Comparison of ENCODE assay signal across 27 cellular contexts in the genomic region with DNA sequence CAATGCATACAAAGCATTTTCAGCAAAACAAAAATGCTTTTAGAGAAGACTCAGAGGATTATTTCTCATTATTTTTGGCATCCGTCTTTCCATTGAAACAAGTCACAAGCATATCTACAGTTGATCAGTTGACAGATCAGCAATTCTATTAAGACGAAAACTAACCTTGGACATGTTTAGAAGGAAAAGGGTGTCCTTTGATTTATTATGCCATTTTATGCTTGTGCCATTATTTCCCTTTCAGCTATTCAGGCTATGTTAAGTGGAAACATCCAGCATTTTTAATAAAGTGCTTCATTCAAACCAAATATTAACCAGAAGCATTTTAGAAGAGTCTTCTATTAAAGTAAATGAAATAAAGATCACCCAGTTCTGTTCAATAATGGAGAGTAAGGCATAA.
"Had no signal": no experiment of that assay in that cellular context is flagged by ENCODE, and none has a peak within 500 bp of the region (broad histone marks: within the 10 kb centered on the region; RNA-seq: fewer than 3 reads in every experiment).

No MANE protein-coding gene starts in this region.

- H3K9me3 ChIP-seq: stomach, suprapubic skin, testis, thoracic aorta, thyroid gland, tibial artery, tibial nerve, transverse colon, upper lobe of left lung, upper lobe of right lung, uterus, vagina had no signal

- DNase-seq: stimulated activated CD4-positive, alpha-beta T cell treated with anti-CD3 and anti-CD28 coated beads, Interleukin-2, amount 100 ng/mL, for 48 hours; stimulated activated CD4-positive, alpha-beta T cell treated with anti-CD3 and anti-CD28 coated beads, Interleukin-4, amount 100 ng/mL, for 1 hour; stimulated activated CD4-positive, alpha-beta T cell treated with anti-CD3 and anti-CD28 coated beads, Interleukin-4, amount 100 ng/mL, for 24 hours; stimulated activated CD4-positive, alpha-beta T cell treated with anti-CD3 and anti-CD28 coated beads, Interleukin-4, amount 100 ng/mL, for 4 hours; stimulated activated CD8-positive, alpha-beta memory T cell treated with anti-CD3 and anti-CD28 coated beads, Interleukin-4, amount 100 ng/mL, for 48 hours; stimulated activated naive B cell treated with anti-CD40 and anti-IgM and Interleukin-4, amounts not matched to agents 10 μg/mL and 1 μg/mL and 100 μg/mL, for 72 hours; stimulated activated naive CD4-positive, alpha-beta T cell; stimulated activated naive CD4-positive, alpha-beta T cell treated with Interleukin-2 at 50 U/mL for 16 hours; stimulated activated naive CD8-positive, alpha-beta T cell treated with anti-CD3 and anti-CD28 coated beads, Interleukin-15, amount 100 ng/mL, for 72 hours; stimulated activated naive CD8-positive, alpha-beta T cell treated with anti-CD3 and anti-CD28 coated beads, Interleukin-15, Interleukin-2, amounts not matched to agents 100 U/mL and 50 U/mL, for 24 hours; stomach; substantia nigra; testis; thyroid gland; tibial artery; transverse colon; trophoblast cell; upper lobe of left lung; upper lobe of right lung; uterus had no signal

- H3K27ac ChIP-seq: stomach, suprapubic skin, testis, thoracic aorta, thyroid gland, tibial artery, tibial nerve, transverse colon, upper lobe of left lung, upper lobe of right lung, uterus, vagina had no signal

- H3K27me3 ChIP-seq: stomach, suprapubic skin, testis, thyroid gland, tibial artery, tibial nerve, transverse colon, upper lobe of left lung, upper lobe of right lung, uterus, vagina had no signal

- FAIRE-seq: urothelium cell line had no signal

- H3K4me3 ChIP-seq: stomach, suprapubic skin, testis, thoracic aorta, thyroid gland, tibial artery, tibial nerve, transverse colon, upper lobe of left lung, upper lobe of right lung, uterus, vagina had no signal

- H3K4me1 ChIP-seq: stomach, suprapubic skin, testis, thyroid gland, tibial nerve, transverse colon, upper lobe of left lung, upper lobe of right lung, uterus, vagina had no signal

- ATAC-seq: stimulated activated effector memory CD8-positive, alpha-beta T cell treated with anti-CD3 and anti-CD28 coated beads, Interleukin-12 subunit alpha, Interleukin-12 subunit beta, amount 100 ng/mL, for 72 hours; stimulated activated memory B cell treated with anti-CD40 and anti-IgM and Interleukin-4, amounts not matched to agents 10 μg/mL and 1 μg/mL and 100 μg/mL, for 72 hours; stimulated activated naive B cell treated with anti-CD40 and anti-IgM and Interleukin-4, amounts not matched to agents 10 μg/mL and 1 μg/mL and 100 μg/mL, for 72 hours; stimulated activated naive CD8-positive, alpha-beta T cell treated with anti-CD3 and anti-CD28 coated beads, Interleukin-15, amount 100 ng/mL, for 72 hours; stimulated activated naive CD8-positive, alpha-beta T cell treated with anti-CD3 and anti-CD28 coated beads, Interleukin-15, Interleukin-2, amounts not matched to agents 100 U/mL and 50 U/mL, for 24 hours; upper lobe of right lung had no signal

- H3K36me3 ChIP-seq: stomach, suprapubic skin, thoracic aorta, thyroid gland, tibial artery, tibial nerve, transverse colon, upper lobe of left lung, upper lobe of right lung, uterus, vagina had no signal
